9 cellular contexts compared by ENCODE assay signal in the genomic region with DNA sequence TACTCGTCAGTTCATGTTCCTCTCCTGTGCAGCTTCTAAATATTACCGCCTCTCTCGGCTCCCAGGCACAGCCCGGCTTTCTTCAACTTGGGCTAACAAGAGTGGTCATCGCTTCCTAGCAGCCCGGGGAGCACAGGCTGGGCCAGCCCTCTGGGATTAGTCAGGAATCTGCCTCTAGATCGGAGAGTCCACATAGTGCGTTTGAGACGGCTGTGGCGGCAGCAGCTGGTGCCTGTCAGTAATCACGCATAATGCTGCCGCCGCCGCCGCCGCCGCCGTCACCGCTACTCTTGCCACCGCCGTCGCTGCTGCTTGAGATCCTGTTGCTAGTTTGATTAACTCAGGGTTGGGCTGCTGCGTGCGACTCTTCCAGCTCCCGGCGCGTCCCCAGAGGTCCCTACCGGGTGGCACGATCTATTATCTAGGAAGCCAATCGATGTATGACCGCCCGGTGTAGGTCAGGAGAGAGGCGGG. TPM values are rescaled to one million over a fixed set of nuclear protein-coding genes. Genes with fewer than 3 reads are reported as not detected.
DNase-seq lines count a peak whose midpoint lies in the region; ATAC-seq lines count a peak whose summit lies in the region.
"Had no signal": no experiment of that assay in that cellular context is flagged by ENCODE, and none has a peak within 500 bp of the region (broad histone marks: within the 10 kb centered on the region; RNA-seq: fewer than 3 reads in every experiment).

A gene (minus strand): TSS at position 230 of the 474 bp plus-strand sequence. CDS start 233 bp downstream, outside the sequence.

- H3K27me3 ChIP-seq in ACC112 (ENCODE audit: insufficient read depth, low read length), result peaks cover 98% of the 10 kb centered on the region

- DNase-seq in NCI-H1105 treated with DMSO at 0.1 percent for 48 hours (lab: John Stamatoyannopoulos, UW), result peak; percentile 68
- no peak for DNase-seq in activated naive CD4-positive, alpha-beta T cell treated with anti-CD3 and anti-CD28 coated beads, Interleukin-2, amount 50 U/mL, for 72 hours (ENCODE audit: low spot score in 2 of 2)
- DNase-seq in iPS-NIHi7 (ENCODE audit: extremely low spot score), result peak; percentile 61
- DNase-seq in stimulated activated naive CD8-positive, alpha-beta T cell treated with anti-CD3 and anti-CD28 coated beads, Interleukin-15, Interleukin-2, amounts not matched to agents 100 U/mL and 50 U/mL, for 24 hours, result peak; percentile 24
- no peak for DNase-seq in NCI-H2029 treated with DMSO at 0.1 percent for 48 hours (lab: John Stamatoyannopoulos, UW)
- DNase-seq in cerebellar nuclear complex (lab: John Stamatoyannopoulos, UW), result no peak

- no peak within 1 kb of the TSS for H3K27ac ChIP-seq in ACC112 (ENCODE audit: low read depth, low read length)

- H3K79me2 ChIP-seq in ACC112 (ENCODE audit: control insufficient read depth, insufficient read depth, low read length, unreplicated experiment), result no peaks in the 10 kb centered on the region

- no peaks in the 10 kb centered on the region for H3K36me3 ChIP-seq in ACC112 (ENCODE audit: insufficient read depth, low read length)

- no peak within 1 kb of the TSS for H2AFZ ChIP-seq in ACC112 (ENCODE audit: low read length, unreplicated experiment)

- H3K4me3 ChIP-seq in ACC112 (ENCODE audit: low read depth, low read length), result peak within 1 kb of the TSS; percentile 29

- H3K9me3 Mint-ChIP-seq in activated naive CD4-positive, alpha-beta T cell treated with anti-CD3 and anti-CD28 coated beads, Interleukin-2, amount 50 U/mL, for 72 hours, result no peaks in the 10 kb centered on the region
- H3K9me3 Mint-ChIP-seq: T-helper 1 cell treated with Interleukin-12 subunit alpha and Interleukin-12 subunit beta and Interleukin-4 antibody, amounts not matched to agents 30 μg/mL and 1 μg/mL, for 36 hours had no signal

- H3K36me3 Mint-ChIP-seq in activated naive CD4-positive, alpha-beta T cell treated with anti-CD3 and anti-CD28 coated beads, Interleukin-2, amount 50 U/mL, for 72 hours, result peaks cover 0 to 4% of the 10 kb centered on the region in 2 donors

- H3K4me1 ChIP-seq in ACC112 (ENCODE audit: control insufficient read depth, insufficient read depth, low read length, unreplicated experiment), result no peaks in the 10 kb centered on the region

- peak; percentile 39 to 69 for ATAC-seq in activated naive CD4-positive, alpha-beta T cell treated with anti-CD3 and anti-CD28 coated beads, Interleukin-2, amount 50 U/mL, for 72 hours
- ATAC-seq in stimulated activated naive CD8-positive, alpha-beta T cell treated with anti-CD3 and anti-CD28 coated beads, Interleukin-15, Interleukin-2, amounts not matched to agents 100 U/mL and 50 U/mL, for 24 hours, result no peak
- ATAC-seq in HG03039 (IDR thresholded peaks at IDR 0.05; ENCODE audit: unreplicated experiment), result no peak

- no peak within 1 kb of the TSS for H3K27ac Mint-ChIP-seq in activated naive CD4-positive, alpha-beta T cell treated with anti-CD3 and anti-CD28 coated beads, Interleukin-2, amount 50 U/mL, for 72 hours
- H3K27ac Mint-ChIP-seq: T-helper 1 cell treated with Interleukin-12 subunit alpha and Interleukin-12 subunit beta and Interleukin-4 antibody, amounts not matched to agents 30 μg/mL and 1 μg/mL, for 36 hours had no signal

RNA-seq across cellular contexts. Expression of the gene that starts here (rescaled TPM):
- under 1 TPM in 1 of 2 donors, not detected in 1; 0.11 TPM for total RNA-seq in activated naive CD4-positive, alpha-beta T cell treated with anti-CD3 and anti-CD28 coated beads, Interleukin-2, amount 50 U/mL, for 72 hours

Comparison
In these comparisons a context has a peak if more than half of its experiments do, and no peak if none do; other contexts are left out.
1. Peak in ATAC-seq in activated naive CD4-positive, alpha-beta T cell treated with anti-CD3 and anti-CD28 coated beads, Interleukin-2, amount 50 U/mL, for 72 hours; RNA of the gene not detected or under 1 TPM.
2. DNase-seq: peak in NCI-H1105 treated with DMSO at 0.1 percent for 48 hours (single experiment), iPS-NIHi7 (single experiment) and stimulated activated naive CD8-positive, alpha-beta T cell treated with anti-CD3 and anti-CD28 coated beads, Interleukin-15, Interleukin-2, amounts not matched to agents 100 U/mL and 50 U/mL, for 24 hours (single experiment); none in activated naive CD4-positive, alpha-beta T cell treated with anti-CD3 and anti-CD28 coated beads, Interleukin-2, amount 50 U/mL, for 72 hours (0 of 2), NCI-H2029 treated with DMSO at 0.1 percent for 48 hours (single experiment) and cerebellar nuclear complex (0 of 2).